ENCODE assay signal across 9 cellular contexts in the genomic region with DNA sequence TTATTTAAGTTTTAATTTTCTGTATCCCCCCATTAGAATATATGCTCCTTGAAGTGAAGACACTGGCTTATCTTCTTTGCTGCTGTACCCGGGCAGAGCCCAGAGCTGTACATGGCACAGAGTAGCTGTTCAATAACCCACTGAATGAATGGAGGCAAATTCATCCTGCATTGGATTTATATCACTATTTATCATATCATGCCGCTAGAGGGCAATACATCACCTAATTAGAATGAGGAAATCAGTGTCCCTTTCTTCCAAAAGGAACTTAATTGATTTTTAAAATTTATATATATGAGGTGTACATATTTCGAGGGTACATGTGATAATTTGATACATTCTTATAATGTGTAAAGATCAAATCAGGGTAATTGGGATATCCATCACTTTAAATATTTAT.
DNase-seq lines count a peak whose midpoint lies in the region; ATAC-seq, FAIRE-seq and TF ChIP-seq lines count a peak whose summit lies in the region.
"Had no signal": no experiment of that assay in that cellular context is flagged by ENCODE, and none has a peak within 500 bp of the region (broad histone marks: within the 10 kb centered on the region; RNA-seq: fewer than 3 reads in every experiment).

No MANE protein-coding gene starts in this region.

- CTCF ChIA-PET in A673 (lab: Charles Lee), result interaction anchor here (1.7 to 2.4 kb wide), 3 partner anchors 61 to 826 kb away, joined by 5 to 26 read pairs (median 7); no protein-coding TSS in a partner anchor
- CTCF ChIA-PET in activated CD4-positive, alpha-beta memory T cell treated with anti-CD3 and anti-CD28 coated beads for 36 hours (lab: Charles Lee), result interaction anchor here (0.6 to 3.3 kb wide), 38 partner anchors 8 to 831 kb away, joined by 3 to 40 read pairs (median 4); partner anchors contain the start of genes AP5M1, EXOC5 and TMEM260

- H3K4me2 ChIP-seq in mesenchymal stem cell (ENCODE audit: low read length, poor library complexity, severe bottlenecking), result no peak overlapping the region

- no peaks in the 10 kb centered on the region for H3K79me1 ChIP-seq in mesenchymal stem cell (replicated peaks; ENCODE audit: low read length, poor library complexity, severe bottlenecking)

- peak; percentile 66 for TF ChIP-seq CTCF in A673 (conservative IDR thresholded peaks at IDR 0.05; ENCODE audit: low read depth, low read length)

- no peaks in the 10 kb centered on the region for H3K36me3 Mint-ChIP-seq in activated CD4-positive, alpha-beta memory T cell treated with anti-CD3 and anti-CD28 coated beads for 36 hours
- H3K36me3 Mint-ChIP-seq: activated naive CD4-positive, alpha-beta T cell treated with anti-CD3 and anti-CD28 coated beads, Interleukin-2, amount 50 U/mL, for 72 hours had no signal

- H3K4me3 Mint-ChIP-seq in activated CD4-positive, alpha-beta memory T cell treated with anti-CD3 and anti-CD28 coated beads for 36 hours, result no peak overlapping the region

- 12% methylated on average over 1 of the region's 3 CpGs for WGBS in mesenchymal stem cell

- H3K4me3 ChIP-seq in A673 (ENCODE audit: low read depth, low read length, poor library complexity, severe bottlenecking), result no peak overlapping the region
- H3K4me3 ChIP-seq in mesenchymal stem cell (ENCODE audit: insufficient read depth in 1 of 2, low read depth in 1 of 2, low read length in 2 of 2), result no peak overlapping the region

- H4K91ac ChIP-seq in mesenchymal stem cell (ENCODE audit: low read length), result no peak overlapping the region

- H3K9me3 ChIP-seq in A673 (ENCODE audit: low read depth, low read length, poor library complexity, severe bottlenecking), result no peaks in the 10 kb centered on the region
- no peaks in the 10 kb centered on the region for H3K9me3 ChIP-seq in mesenchymal stem cell (ENCODE audit: control insufficient read depth, low read length)

- H3K27me3 ChIP-seq in A673 (replicated peaks; ENCODE audit: insufficient read depth, low read depth, low read length, poor library complexity), result no peaks in the 10 kb centered on the region
- H3K27me3 ChIP-seq in mesenchymal stem cell (ENCODE audit: control insufficient read depth in 1 of 2, insufficient read depth in 1 of 2, low read length in 2 of 2), result peaks cover 6 to 7% of the 10 kb centered on the region in 2 experiments

- no peak overlapping the region for H3K9ac ChIP-seq in mesenchymal stem cell (ENCODE audit: low read length)

- no TSS peak for BruUV-seq in A673 (replicated peaks; lab: Mats Ljungman, UMichigan)

- intact Hi-C loops in A673 (cut with micrococcal nuclease; ENCODE audit: unreplicated experiment), result loop anchor here (2.0 to 10.0 kb wide), 7 partner anchors 162 to 888 kb away; no protein-coding TSS in a partner anchor
- intact Hi-C loops in activated CD4-positive, alpha-beta memory T cell treated with anti-CD3 and anti-CD28 coated beads for 36 hours (cut with micrococcal nuclease), result loop anchor here (1.0 to 5.0 kb wide), 4 partner anchors 382 to 827 kb away; no protein-coding TSS in a partner anchor

- no peak overlapping the region for H2BK5ac ChIP-seq in mesenchymal stem cell (ENCODE audit: low read depth, low read length, poor library complexity, severe bottlenecking)

- H3K27me3 Mint-ChIP-seq in activated CD4-positive, alpha-beta memory T cell treated with anti-CD3 and anti-CD28 coated beads for 36 hours, result no peaks in the 10 kb centered on the region

- no peak overlapping the region for H3K14ac ChIP-seq in mesenchymal stem cell (ENCODE audit: low read length in 2 of 2)

- ATAC-seq in HG03139 (IDR thresholded peaks at IDR 0.05; ENCODE audit: unreplicated experiment), result no peak

- no peak overlapping the region for H3K18ac ChIP-seq in mesenchymal stem cell (ENCODE audit: low read depth in 1 of 2, low read length in 2 of 2)

- POLR2A ChIA-PET in A673 (lab: Charles Lee; ENCODE audit: low non-redundant PET), result no interaction called here
- POLR2A ChIA-PET in activated CD4-positive, alpha-beta memory T cell treated with anti-CD3 and anti-CD28 coated beads for 36 hours (lab: Charles Lee), result no interaction called here

- no peak overlapping the region for H4K8ac ChIP-seq in mesenchymal stem cell (ENCODE audit: low read length)

- H2BK15ac ChIP-seq in mesenchymal stem cell (ENCODE audit: low read depth, poor library complexity, severe bottlenecking), result no peak overlapping the region

- H3K27ac ChIP-seq in A673 (ENCODE audit: low read depth, low read length, poor library complexity, severe bottlenecking) (no peak overlapping the region), mesenchymal stem cell (ENCODE audit: low read length, poor library complexity, severe bottlenecking) (no peak overlapping the region)

- H2BK12ac ChIP-seq in mesenchymal stem cell (ENCODE audit: low read length in 2 of 2), result no peak overlapping the region

- no peak overlapping the region for H3K4ac ChIP-seq in mesenchymal stem cell (ENCODE audit: low read depth in 1 of 2, low read length in 2 of 2)

- H3K4me1 Mint-ChIP-seq in activated CD4-positive, alpha-beta memory T cell treated with anti-CD3 and anti-CD28 coated beads for 36 hours (ENCODE audit: low read depth), result peaks cover 7% of the 10 kb centered on the region

- H3K36me3 ChIP-seq in A673 (ENCODE audit: insufficient read depth, low read length, poor library complexity, severe bottlenecking), result no peaks in the 10 kb centered on the region
- H3K36me3 ChIP-seq in mesenchymal stem cell (ENCODE audit: control insufficient read depth in 1 of 2, insufficient read depth in 2 of 2, low read depth in 1 of 2, low read length in 2 of 2), result no peaks in the 10 kb centered on the region

- FAIRE-seq in GM19239 (lab: Jason Lieb, UNC), result peak; percentile 64

- H3K9me3 Mint-ChIP-seq in activated CD4-positive, alpha-beta memory T cell treated with anti-CD3 and anti-CD28 coated beads for 36 hours, result no peaks in the 10 kb centered on the region
- H3K9me3 Mint-ChIP-seq: activated naive CD4-positive, alpha-beta T cell treated with anti-CD3 and anti-CD28 coated beads, Interleukin-2, amount 50 U/mL, for 72 hours had no signal

- H2AK5ac ChIP-seq in mesenchymal stem cell (ENCODE audit: low read length, severe bottlenecking), result no peak overlapping the region

- H3K23ac ChIP-seq in mesenchymal stem cell (ENCODE audit: low read length in 2 of 2), result no peak overlapping the region

- DNase-seq in A673 (ENCODE audit: low spot score), result peak; percentile 77
- no peak for DNase-seq in GM19239 (ENCODE audit: insufficient read length, low spot score)
- peak; percentile 45 to 83 for DNase-seq in NCI-H524 (lab: John Stamatoyannopoulos, UW)
- DNase-seq in central memory CD4-positive, alpha-beta T cell, result peak; percentile 14
- peak; percentile 47 for DNase-seq in mesenchymal stem cell
- DNase-seq in GF-D8 (lab: John Stamatoyannopoulos, UW), result no peak
- DNase-seq in activated CD4-positive, alpha-beta memory T cell treated with anti-CD3 and anti-CD28 coated beads for 36 hours, result no peak

- no peak overlapping the region for H2AFZ ChIP-seq in mesenchymal stem cell (ENCODE audit: low read depth, low read length)

- no peak overlapping the region for H2BK120ac ChIP-seq in mesenchymal stem cell (ENCODE audit: low read depth, low read length)

- H3K27ac Mint-ChIP-seq in activated CD4-positive, alpha-beta memory T cell treated with anti-CD3 and anti-CD28 coated beads for 36 hours, result no peak overlapping the region

- H3K4me1 ChIP-seq in A673 (ENCODE audit: insufficient read depth, low read length, poor library complexity, severe bottlenecking), result peaks cover 33% of the 10 kb centered on the region
- peaks cover 2% of the 10 kb centered on the region for H3K4me1 ChIP-seq in mesenchymal stem cell (ENCODE audit: control insufficient read depth, insufficient read depth, low read depth, low read length)

Comparison
In these comparisons a context has a peak if more than half of its experiments do, and no peak if none do; other contexts are left out.
1. DNase-seq: peak in A673 (single experiment), NCI-H524 (2 of 2), central memory CD4-positive, alpha-beta T cell (single experiment) and mesenchymal stem cell (single experiment); none in GM19239 (single experiment), GF-D8 (single experiment) and activated CD4-positive, alpha-beta memory T cell treated with anti-CD3 and anti-CD28 coated beads for 36 hours (single experiment).